Comparison of ENCODE assay signal across 12 cellular contexts in genomic region chr11:115760528-115760837, GRCh38.
DNase-seq lines count a peak whose midpoint lies in the region; ATAC-seq, FAIRE-seq and TF ChIP-seq lines count a peak whose summit lies in the region.
"Had no signal": no experiment of that assay in that cellular context is flagged by ENCODE, and none has a peak within 500 bp of the region (broad histone marks: within the 10 kb centered on the region; RNA-seq: fewer than 3 reads in every experiment).

No MANE protein-coding gene starts in this region.

- in situ Hi-C loops in G401 (cut with HindIII; ENCODE audit: low sequenced_read_pairs) (no loop called here), GM12878 (cut with MboI) (no loop called here)

- TF ChIP-seq EP300 in GM12878 (IDR thresholded peaks at IDR 0.05; ENCODE audit: borderline replicate concordance in 1 of 2, control insufficient read depth in 1 of 2, low read depth in 2 of 2, low read length in 2 of 2): no peak

- RAD21 ChIA-PET in GM12878 (lab: Charles Lee; ENCODE audit: unreplicated experiment): no interaction called here

- DNase-seq in G401 (ENCODE audit: low spot score) (peak; percentile 54), GM12878 (ENCODE audit: low read depth, low spot score) (no peak), immature natural killer cell (no peak), sciatic nerve (ENCODE audit: low spot score) (no peak), SJCRH30 (no peak), NCI-H2081 (lab: John Stamatoyannopoulos, UW) (no peak)
- DNase-seq: activated CD8-positive, alpha-beta T cell treated with anti-CD3 and anti-CD28 coated beads, Interleukin-2, amount 10 ng/mL, durations not matched to agents 7 days and 5 days; NCI-H82; stimulated activated naive CD4-positive, alpha-beta T cell treated with Interleukin-2 at 50 U/mL for 16 hours had no signal

- ATAC-seq in GM12878 (peak; percentile 53), sciatic nerve (peak; percentile 67), HG03159 (IDR thresholded peaks at IDR 0.05; ENCODE audit: unreplicated experiment) (no peak), GM19467 (IDR thresholded peaks at IDR 0.05; ENCODE audit: unreplicated experiment) (no peak)
- ATAC-seq: activated CD8-positive, alpha-beta T cell treated with anti-CD3 and anti-CD28 coated beads, Interleukin-2, amount 10 ng/mL, durations not matched to agents 7 days and 5 days had no signal

- intact Hi-C loops in GM12878 (cut with micrococcal nuclease; ENCODE audit: unreplicated experiment) (no loop called here), sciatic nerve (cut with DNase I) (no loop called here)

- no peak for FAIRE-seq in GM12878 (lab: Jason Lieb, UNC)
- FAIRE-seq: colon had no signal

- no peaks in the 10 kb centered on the region for H3K36me3 ChIP-seq in GM12878 (ENCODE audit: control insufficient read depth in 2 of 2, insufficient read depth in 2 of 2, low read length in 1 of 2)
- no peaks in the 10 kb centered on the region for H3K36me3 ChIP-seq in SJCRH30

- peaks cover 1 to 12% (median 8%) of the 10 kb centered on the region in 3 donors for H3K27me3 Mint-ChIP-seq in immature natural killer cell (ENCODE audit: low read depth in 3 of 3)

- H3K36me3 Mint-ChIP-seq in immature natural killer cell: no peaks in the 10 kb centered on the region

- no peak overlapping the region for H3K9ac ChIP-seq in GM12878 (ENCODE audit: control insufficient read depth, insufficient read depth, low read length)

- H3K27me3 ChIP-seq in GM12878 (replicated peaks in 1 of 2; ENCODE audit: control insufficient read depth in 2 of 2, insufficient read depth in 2 of 2, low read length in 1 of 2) (peaks cover 0 to 9% of the 10 kb centered on the region in 2 experiments; a peak in 3 of 4 replicates), SJCRH30 (no peaks in the 10 kb centered on the region)

- CTCF ChIA-PET in GM12878 (lab: Yijun Ruan, JAX): no interaction called here

- no peaks in the 10 kb centered on the region for H3K9me3 Mint-ChIP-seq in immature natural killer cell

- POLR2A ChIA-PET in GM12878 (lab: Charles Lee): no interaction called here

- no peak overlapping the region for H3K4me3 ChIP-seq in GM12878
- H3K4me3 ChIP-seq in SJCRH30: no peak overlapping the region

- peak overlapping the region; percentile 41 to 63 (median 55) for H3K4me3 Mint-ChIP-seq in immature natural killer cell
- H3K4me3 Mint-ChIP-seq: activated CD8-positive, alpha-beta T cell treated with anti-CD3 and anti-CD28 coated beads, Interleukin-2, amount 10 ng/mL, durations not matched to agents 7 days and 5 days had no signal

- no peak overlapping the region for H2AFZ ChIP-seq in GM12878 (ENCODE audit: control insufficient read depth, low read depth, low read length)

- SMC1A ChIA-PET in GM12878 (lab: Charles Lee; ENCODE audit: uncharacterized antibody, unreplicated experiment): no interaction called here

- no peak for TF ChIP-seq CTCF in GM12878 (IDR thresholded peaks at IDR 0.05 in 2 of 3, conservative IDR thresholded peaks at IDR 0.05 in 1 of 3; ENCODE audit: control insufficient read depth in 2 of 3, extremely low read depth in 1 of 3, insufficient read depth in 1 of 3, low read depth in 3 of 3, low read length in 3 of 3)

- TF ChIP-seq POLR2A in GM12878 (IDR thresholded peaks at IDR 0.05; ENCODE audit: low read depth, low read length): no peak

- no TSS peak for BruUV-seq in GM12878 (replicated peaks; lab: Mats Ljungman, UMichigan)

- H3K9me3 ChIP-seq in GM12878 (replicated peaks; ENCODE audit: control insufficient read depth, insufficient read depth, low read length) (no peaks in the 10 kb centered on the region; the same call in 2 of the 3 replicates), SJCRH30 (replicated peaks) (no peaks in the 10 kb centered on the region)

- no peaks in the 10 kb centered on the region for H4K20me1 ChIP-seq in GM12878 (ENCODE audit: control insufficient read depth, insufficient read depth)

- peak overlapping the region; percentile 9; the same call in 1 of the 2 replicates for H3K4me2 ChIP-seq in GM12878 (ENCODE audit: control insufficient read depth, insufficient read depth)

- H3K79me2 ChIP-seq in GM12878 (ENCODE audit: control insufficient read depth, insufficient read depth, low read length): no peaks in the 10 kb centered on the region

- H3K4me1 ChIP-seq in GM12878 (ENCODE audit: control insufficient read depth, insufficient read depth, low read length) (no peaks in the 10 kb centered on the region), SJCRH30 (no peaks in the 10 kb centered on the region)

- H3K27ac ChIP-seq in GM12878 (ENCODE audit: control insufficient read depth, insufficient read depth) (no peak overlapping the region), SJCRH30 (no peak overlapping the region)

- peaks cover 0 to 7% of the 10 kb centered on the region in 2 donors for H3K4me1 Mint-ChIP-seq in immature natural killer cell

- no peak for TF ChIP-seq RAD21 in GM12878 (IDR thresholded peaks at IDR 0.05; ENCODE audit: insufficient read depth, low read depth, low read length)

- 29% methylated on average over 7 of the region's 9 CpGs for WGBS in GM12878 (ENCODE audit: insufficient coverage, insufficient replicate concordance, low lambda C conversion rate, missing lambda C conversion rate)

- no peak overlapping the region for H3K27ac Mint-ChIP-seq in immature natural killer cell
- H3K27ac Mint-ChIP-seq: activated CD8-positive, alpha-beta T cell treated with anti-CD3 and anti-CD28 coated beads, Interleukin-2, amount 10 ng/mL, durations not matched to agents 7 days and 5 days had no signal

TF ChIP-seq in GM12878, 131 proteins besides CTCF, POLR2A, EP300 and RAD21:
- TF ChIP-seq, protein P1, sequence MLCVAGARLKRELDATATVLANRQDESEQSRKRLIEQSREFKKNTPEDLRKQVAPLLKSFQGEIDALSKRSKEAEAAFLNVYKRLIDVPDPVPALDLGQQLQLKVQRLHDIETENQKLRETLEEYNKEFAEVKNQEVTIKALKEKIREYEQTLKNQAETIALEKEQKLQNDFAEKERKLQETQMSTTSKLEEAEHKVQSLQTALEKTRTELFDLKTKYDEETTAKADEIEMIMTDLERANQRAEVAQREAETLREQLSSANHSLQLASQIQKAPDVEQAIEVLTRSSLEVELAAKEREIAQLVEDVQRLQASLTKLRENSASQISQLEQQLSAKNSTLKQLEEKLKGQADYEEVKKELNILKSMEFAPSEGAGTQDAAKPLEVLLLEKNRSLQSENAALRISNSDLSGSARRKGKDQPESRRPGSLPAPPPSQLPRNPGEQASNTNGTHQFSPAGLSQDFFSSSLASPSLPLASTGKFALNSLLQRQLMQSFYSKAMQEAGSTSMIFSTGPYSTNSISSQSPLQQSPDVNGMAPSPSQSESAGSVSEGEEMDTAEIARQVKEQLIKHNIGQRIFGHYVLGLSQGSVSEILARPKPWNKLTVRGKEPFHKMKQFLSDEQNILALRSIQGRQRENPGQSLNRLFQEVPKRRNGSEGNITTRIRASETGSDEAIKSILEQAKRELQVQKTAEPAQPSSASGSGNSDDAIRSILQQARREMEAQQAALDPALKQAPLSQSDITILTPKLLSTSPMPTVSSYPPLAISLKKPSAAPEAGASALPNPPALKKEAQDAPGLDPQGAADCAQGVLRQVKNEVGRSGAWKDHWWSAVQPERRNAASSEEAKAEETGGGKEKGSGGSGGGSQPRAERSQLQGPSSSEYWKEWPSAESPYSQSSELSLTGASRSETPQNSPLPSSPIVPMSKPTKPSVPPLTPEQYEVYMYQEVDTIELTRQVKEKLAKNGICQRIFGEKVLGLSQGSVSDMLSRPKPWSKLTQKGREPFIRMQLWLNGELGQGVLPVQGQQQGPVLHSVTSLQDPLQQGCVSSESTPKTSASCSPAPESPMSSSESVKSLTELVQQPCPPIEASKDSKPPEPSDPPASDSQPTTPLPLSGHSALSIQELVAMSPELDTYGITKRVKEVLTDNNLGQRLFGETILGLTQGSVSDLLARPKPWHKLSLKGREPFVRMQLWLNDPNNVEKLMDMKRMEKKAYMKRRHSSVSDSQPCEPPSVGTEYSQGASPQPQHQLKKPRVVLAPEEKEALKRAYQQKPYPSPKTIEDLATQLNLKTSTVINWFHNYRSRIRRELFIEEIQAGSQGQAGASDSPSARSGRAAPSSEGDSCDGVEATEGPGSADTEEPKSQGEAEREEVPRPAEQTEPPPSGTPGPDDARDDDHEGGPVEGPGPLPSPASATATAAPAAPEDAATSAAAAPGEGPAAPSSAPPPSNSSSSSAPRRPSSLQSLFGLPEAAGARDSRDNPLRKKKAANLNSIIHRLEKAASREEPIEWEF (IDR thresholded peaks at IDR 0.05; ENCODE audit: insufficient replicate concordance, low read depth, low read length): no peak
- TF ChIP-seq TCF7 (IDR thresholded peaks at IDR 0.05; ENCODE audit: borderline replicate concordance): no peak
- TF ChIP-seq POLR2AphosphoS5 (IDR thresholded peaks at IDR 0.05; ENCODE audit: low read length): no peak
- no peak for TF ChIP-seq MAX (IDR thresholded peaks at IDR 0.05; ENCODE audit: low read depth, low read length)

Comparison
In these comparisons a context has a peak if more than half of its experiments do, and no peak if none do; other contexts are left out.
1. ATAC-seq: peak in GM12878 (single experiment) and sciatic nerve (single experiment); none in HG03159 (single experiment) and GM19467 (single experiment).